In genomic region chr6:12065321-12066140, GRCh38 we compare ENCODE assay signal across 9 cellular contexts. TPM values are rescaled to one million over a fixed set of nuclear protein-coding genes. Genes with fewer than 3 reads are reported as not detected.
A peak's percentile ranks its signal among the peaks of the same experiment; 100 is the strongest.
DNase-seq lines count a peak whose midpoint lies in the region; ATAC-seq, FAIRE-seq and TF ChIP-seq lines count a peak whose summit lies in the region.
"Had no signal": no experiment of that assay in that cellular context is flagged by ENCODE, and none has a peak within 500 bp of the region (broad histone marks: within the 10 kb centered on the region; RNA-seq: fewer than 3 reads in every experiment).

No MANE protein-coding gene starts in this region.

- H3K27ac ChIP-seq in mesendoderm (ENCODE audit: low read depth, low read length) (no peak overlapping the region), RWPE1 (no peak overlapping the region), brain microvascular endothelial cell (no peak overlapping the region)

- H3K4me1 ChIP-seq in mesendoderm (ENCODE audit: control insufficient read depth, low read depth, low read length) = no peaks in the 10 kb centered on the region

- no peak overlapping the region for H3K4me2 ChIP-seq in mesendoderm (ENCODE audit: low read length)

- no peak overlapping the region for H3K23ac ChIP-seq in mesendoderm (ENCODE audit: low read length)

- DNase-seq in GM18507 (ENCODE audit: extremely low spot score, insufficient read length, low read depth) (no peak), mesendoderm (peak; percentile 25), RPMI8226 (no peak), RWPE1 (ENCODE audit: low spot score) (no peak), brain microvascular endothelial cell (no peak)
- no peak for DNase-seq in NK-92 treated with Interleukin-12 subunit alpha and Interleukin-12 subunit beta, amount 100 ng/mL, for 24 hours (lab: John Stamatoyannopoulos, UW)
- DNase-seq: NCI-H526 had no signal

- no peak for TF ChIP-seq CTCF in RWPE1 (conservative IDR thresholded peaks at IDR 0.05; ENCODE audit: low read depth)
- TF ChIP-seq CTCF in brain microvascular endothelial cell (IDR thresholded peaks at IDR 0.05; ENCODE audit: low read depth, low read length, missing control alignments) = no peak

- POLR2A ChIA-PET in RWPE1 (lab: Yijun Ruan, JAX; ENCODE audit: low non-redundant PET) = interaction anchor here (0.5 kb wide), 1 partner anchor 166 kb away, joined by 4 read pairs; no protein-coding TSS in a partner anchor

- peak; percentile 92 for FAIRE-seq in GM18507 (lab: Jason Lieb, UNC)

- H2BK5ac ChIP-seq in mesendoderm (ENCODE audit: low read length) = no peak overlapping the region

- H3K27ac Mint-ChIP-seq in T-helper 1 cell treated with Interleukin-12 subunit alpha and Interleukin-12 subunit beta and Interleukin-4 antibody, amounts not matched to agents 30 μg/mL and 1 μg/mL, for 36 hours = peak overlapping the region; percentile 74

- H3K27me3 ChIP-seq in mesendoderm (ENCODE audit: insufficient read depth, low read length, poor library complexity) = no peaks in the 10 kb centered on the region
- no peaks in the 10 kb centered on the region for H3K27me3 ChIP-seq in brain microvascular endothelial cell (replicated peaks)

- H3K4ac ChIP-seq in mesendoderm (ENCODE audit: low read depth, low read length) = no peak overlapping the region

- no peak overlapping the region for H2BK120ac ChIP-seq in mesendoderm (ENCODE audit: low read depth, low read length)

- WGBS in mesendoderm (ENCODE audit: extremely low coverage, insufficient coverage, low lambda C conversion rate) = no CpG with 5 or more reads among the region's 8 CpGs

- H3K9me3 Mint-ChIP-seq in T-helper 1 cell treated with Interleukin-12 subunit alpha and Interleukin-12 subunit beta and Interleukin-4 antibody, amounts not matched to agents 30 μg/mL and 1 μg/mL, for 36 hours = no peaks in the 10 kb centered on the region

- no peak overlapping the region for H2AK5ac ChIP-seq in mesendoderm (ENCODE audit: low read length)

- H4K8ac ChIP-seq in mesendoderm (ENCODE audit: low read depth, low read length) = no peak overlapping the region

- no peak overlapping the region for H4K5ac ChIP-seq in mesendoderm (ENCODE audit: low read length)

- H3K36me3 ChIP-seq in mesendoderm (ENCODE audit: control insufficient read depth, insufficient read depth, low read length) (no peaks in the 10 kb centered on the region), brain microvascular endothelial cell (replicated peaks) (no peaks in the 10 kb centered on the region)

- CTCF ChIA-PET in RWPE1 (lab: Yijun Ruan, JAX) = interaction anchor here (0.6 kb wide), 1 partner anchor 216 kb away, joined by 4 read pairs; no protein-coding TSS in a partner anchor

- ATAC-seq in GM21619 (IDR thresholded peaks at IDR 0.05; ENCODE audit: unreplicated experiment) = peak; percentile 44

- peaks cover 22% of the 10 kb centered on the region for H3K79me1 ChIP-seq in mesendoderm (ENCODE audit: low read length)

- H2BK15ac ChIP-seq in mesendoderm (replicated peaks; ENCODE audit: low read depth) = no peak overlapping the region

- H3K4me3 Mint-ChIP-seq in T-helper 1 cell treated with Interleukin-12 subunit alpha and Interleukin-12 subunit beta and Interleukin-4 antibody, amounts not matched to agents 30 μg/mL and 1 μg/mL, for 36 hours = peak overlapping the region; percentile 22

- H3K79me2 ChIP-seq in mesendoderm (ENCODE audit: control insufficient read depth, insufficient read depth, low read length) = peaks cover 24% of the 10 kb centered on the region

- in situ Hi-C loops in brain microvascular endothelial cell (cut with HindIII; ENCODE audit: low pct_ligation_motif_present, low sequenced_read_pairs) = no loop called here

- H3K4me3 ChIP-seq in mesendoderm (ENCODE audit: low read length) (no peak overlapping the region), brain microvascular endothelial cell (ENCODE audit: low read depth, low read length) (no peak overlapping the region)

- peaks cover 14% of the 10 kb centered on the region for H3K36me3 Mint-ChIP-seq in T-helper 1 cell treated with Interleukin-12 subunit alpha and Interleukin-12 subunit beta and Interleukin-4 antibody, amounts not matched to agents 30 μg/mL and 1 μg/mL, for 36 hours (ENCODE audit: low read depth)

- no peak overlapping the region for H3K9ac ChIP-seq in mesendoderm (ENCODE audit: low read length)

- H3K18ac ChIP-seq in mesendoderm (ENCODE audit: low read length) = no peak overlapping the region

- H3K27me3 Mint-ChIP-seq in T-helper 1 cell treated with Interleukin-12 subunit alpha and Interleukin-12 subunit beta and Interleukin-4 antibody, amounts not matched to agents 30 μg/mL and 1 μg/mL, for 36 hours (ENCODE audit: low read depth) = no peaks in the 10 kb centered on the region

- no peak overlapping the region for H3K56ac ChIP-seq in mesendoderm (ENCODE audit: low read length)

- peaks cover 47% of the 10 kb centered on the region for H3K4me1 Mint-ChIP-seq in T-helper 1 cell treated with Interleukin-12 subunit alpha and Interleukin-12 subunit beta and Interleukin-4 antibody, amounts not matched to agents 30 μg/mL and 1 μg/mL, for 36 hours (ENCODE audit: low read depth)

RNA-seq across cellular contexts. Expression of gene HIVEP1, which starts 53.4 kb away (rescaled TPM):
- polyA plus RNA-seq in mesendoderm (2013, experiment 1 of 2) = 7.4 TPM
- polyA plus RNA-seq in mesendoderm (2013, experiment 2 of 2) = 7.5 TPM
